ENCODE assay signal across 8 cellular contexts in the genomic region with DNA sequence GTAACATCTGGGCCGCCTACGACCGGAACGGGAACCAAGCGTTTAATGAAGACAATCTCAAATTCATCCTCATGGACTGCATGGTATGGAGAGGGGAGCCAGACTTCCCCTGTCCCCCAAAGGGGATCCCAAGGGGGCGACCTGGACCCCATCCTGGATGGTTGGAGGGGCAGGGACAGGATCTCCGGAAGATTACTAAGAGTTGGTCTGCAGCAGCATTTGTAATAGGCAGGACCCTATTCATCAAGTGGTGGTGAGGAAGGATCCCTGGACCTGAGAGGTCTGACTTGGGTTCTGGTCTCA. TPM values are rescaled to one million over a fixed set of nuclear protein-coding genes. Genes with fewer than 3 reads are reported as not detected.
DNase-seq lines count a peak whose midpoint lies in the region; ATAC-seq and TF ChIP-seq lines count a peak whose summit lies in the region.

No MANE protein-coding gene starts in this region.

- ATAC-seq in foreskin keratinocyte: no peak
- ATAC-seq in activated CD4-positive, CD25-positive, alpha-beta regulatory T cell treated with anti-CD3 and anti-CD28 coated beads, Interleukin-2, amount 50 U/mL, for 24 hours: no peak

- H3K27me3 ChIP-seq in WERI-Rb-1 (ENCODE audit: insufficient read depth, low read depth, severe bottlenecking): no peaks in the 10 kb centered on the region
- no peaks in the 10 kb centered on the region for H3K27me3 ChIP-seq in foreskin keratinocyte

- peak overlapping the region; percentile 98 for H3K27ac ChIP-seq in WERI-Rb-1
- H3K27ac ChIP-seq in foreskin keratinocyte: peak overlapping the region; percentile 8

- no peak for TF ChIP-seq CTCF in GM12875 (IDR thresholded peaks at IDR 0.05; ENCODE audit: borderline replicate concordance, insufficient read depth, low read depth, low read length)
- TF ChIP-seq CTCF in WERI-Rb-1 (IDR thresholded peaks at IDR 0.05; ENCODE audit: low read depth, low read length): no peak
- TF ChIP-seq CTCF in foreskin keratinocyte (conservative IDR thresholded peaks at IDR 0.05): no peak

- DNase-seq in WERI-Rb-1 (no peak), foreskin keratinocyte (no peak), skeletal muscle cell (ENCODE audit: low read depth) (no peak), NCI-H1417 (lab: John Stamatoyannopoulos, UW) (no peak), hippocampal formation (lab: John Stamatoyannopoulos, UW) (no peak), NCI-H748 treated with DMSO at 0.1 percent for 48 hours (lab: John Stamatoyannopoulos, UW) (no peak)

- no peaks in the 10 kb centered on the region for H3K4me1 ChIP-seq in foreskin keratinocyte

- H3K9me3 ChIP-seq in WERI-Rb-1 (ENCODE audit: severe bottlenecking): no peaks in the 10 kb centered on the region

- H3K4me3 ChIP-seq in GM12875 (ENCODE audit: low read depth, low read length) (peak overlapping the region; percentile 84), WERI-Rb-1 (ENCODE audit: low read depth, low read length) (peak overlapping the region; percentile 85), skeletal muscle cell (ENCODE audit: low read depth, low read length) (peak overlapping the region; percentile 82)

- H3K36me3 ChIP-seq in WERI-Rb-1: peaks cover 46% of the 10 kb centered on the region

RNA-seq across cellular contexts. Expression of a gene that starts 0.7 kb away (rescaled TPM):
- total RNA-seq in foreskin keratinocyte: 87.0 and 95.0 TPM in 2 replicates
- polyA plus RNA-seq in foreskin keratinocyte: 164 and 173 TPM in 2 replicates

RNA-seq across cellular contexts. Expression of a gene that starts 1.7 kb away (rescaled TPM):
- total RNA-seq in foreskin keratinocyte: 32.0 and 33.0 TPM in 2 replicates
- polyA plus RNA-seq in foreskin keratinocyte: 23.5 and 25.7 TPM in 2 replicates

RNA-seq across cellular contexts. Expression of a gene that starts 5.7 kb away (rescaled TPM):
- 44.3 and 53.1 TPM in 2 replicates for total RNA-seq in foreskin keratinocyte
- polyA plus RNA-seq in foreskin keratinocyte: 82.6 and 82.8 TPM in 2 replicates

RNA-seq across cellular contexts. Expression of a gene that starts 27.0 kb away (rescaled TPM):
- 3.5 and 4.1 TPM in 2 replicates for total RNA-seq in foreskin keratinocyte
- polyA plus RNA-seq in foreskin keratinocyte: 3.4 TPM in 2 replicates

RNA-seq across cellular contexts. Expression of a gene that starts 34.5 kb away (rescaled TPM):
- 175 and 203 TPM in 2 replicates for total RNA-seq in foreskin keratinocyte
- polyA plus RNA-seq in foreskin keratinocyte: 263 and 292 TPM in 2 replicates
